ENCODE assay signal across 8 cellular contexts in genomic region chr6:26198626-26199056, GRCh38.
DNase-seq lines count a peak whose midpoint lies in the region; ATAC-seq and TF ChIP-seq lines count a peak whose summit lies in the region.

No MANE protein-coding gene starts in this region.

- no peaks in the 10 kb centered on the region for H3K36me3 ChIP-seq in cardiac muscle cell

- DNase-seq in activated CD4-positive, alpha-beta T cell treated with anti-CD3 and anti-CD28 coated beads for 36 hours: no peak
- DNase-seq in activated CD4-positive, alpha-beta T cell treated with anti-CD3 and anti-CD28 coated beads for 1 hour: no peak
- peak; percentile 45 for DNase-seq in activated CD4-positive, alpha-beta T cell treated with anti-CD3 and anti-CD28 coated beads, Interleukin-2, amount 50 U/mL, for 1 hour
- DNase-seq in cardiac muscle cell (ENCODE audit: low read depth in 1 of 2, low spot score in 1 of 2): no peak
- DNase-seq in skeletal muscle cell (ENCODE audit: low read depth): no peak
- DNase-seq in DMS53 (lab: John Stamatoyannopoulos, UW): no peak

- no peaks in the 10 kb centered on the region for H3K9me3 Mint-ChIP-seq in activated CD4-positive, alpha-beta T cell treated with anti-CD3 and anti-CD28 coated beads for 36 hours (ENCODE audit: low read depth)

- H3K4me3 Mint-ChIP-seq in activated CD4-positive, alpha-beta T cell treated with anti-CD3 and anti-CD28 coated beads for 36 hours: peak overlapping the region; percentile 98

- no peaks in the 10 kb centered on the region for H3K9me3 ChIP-seq in cardiac muscle cell (ENCODE audit: low read depth)

- peak overlapping the region; percentile 90 for H3K27ac ChIP-seq in cardiac muscle cell

- H3K27me3 ChIP-seq in cardiac muscle cell: no peaks in the 10 kb centered on the region

- H3K4me1 ChIP-seq in cardiac muscle cell (ENCODE audit: low read depth): peaks cover 18% of the 10 kb centered on the region

- H3K4me1 Mint-ChIP-seq in activated CD4-positive, alpha-beta T cell treated with anti-CD3 and anti-CD28 coated beads for 36 hours: peaks cover 31% of the 10 kb centered on the region

- H3K27me3 Mint-ChIP-seq in activated CD4-positive, alpha-beta T cell treated with anti-CD3 and anti-CD28 coated beads for 36 hours: no peaks in the 10 kb centered on the region

- peaks cover 25% of the 10 kb centered on the region for H3K36me3 Mint-ChIP-seq in activated CD4-positive, alpha-beta T cell treated with anti-CD3 and anti-CD28 coated beads for 36 hours (ENCODE audit: low read depth)

- TF ChIP-seq CTCF in cardiac muscle cell (IDR thresholded peaks at IDR 0.05; ENCODE audit: low read depth, low read length): no peak

- H3K27ac Mint-ChIP-seq in activated CD4-positive, alpha-beta T cell treated with anti-CD3 and anti-CD28 coated beads for 36 hours: peak overlapping the region; percentile 99

- POLR2A ChIA-PET in activated CD4-positive, alpha-beta T cell treated with anti-CD3 and anti-CD28 coated beads for 36 hours (lab: Charles Lee): interaction anchor here (0.6 to 6.6 kb wide), 29 partner anchors 10 to 1695 kb away, joined by 3 to 248 read pairs (median 14); partner anchors contain the start of gene HMGN4

- intact Hi-C loops in activated CD4-positive, alpha-beta T cell treated with anti-CD3 and anti-CD28 coated beads for 36 hours (cut with DNase I, micrococcal nuclease): loop anchor here (1.0 to 5.0 kb wide), 14 partner anchors 18 to 1694 kb away; a partner anchor contains a TSS

- peak overlapping the region; percentile 75 for H3K4me3 ChIP-seq in cardiac muscle cell
- peak overlapping the region; percentile 69 for H3K4me3 ChIP-seq in skeletal muscle cell (ENCODE audit: low read depth, low read length)

- CTCF ChIA-PET in activated CD4-positive, alpha-beta T cell treated with anti-CD3 and anti-CD28 coated beads for 36 hours (lab: Charles Lee): interaction anchor here (0.7 to 3.6 kb wide), 9 partner anchors 9 to 172 kb away, joined by 3 to 30 read pairs (median 6); a partner anchor contains a TSS

- peak; percentile 8 for ATAC-seq in activated CD4-positive, alpha-beta T cell treated with anti-CD3 and anti-CD28 coated beads for 36 hours
- ATAC-seq in HG03439 (IDR thresholded peaks at IDR 0.05; ENCODE audit: unreplicated experiment) (peak; percentile 0), GM21390 (IDR thresholded peaks at IDR 0.05; ENCODE audit: unreplicated experiment) (no peak)
